In genomic region chr11:125165111-125165663, GRCh38 we compare ENCODE assay signal across 8 cellular contexts. TPM values are rescaled to one million over a fixed set of nuclear protein-coding genes. Genes with fewer than 3 reads are reported as not detected.
A peak's percentile ranks its signal among the peaks of the same experiment; 100 is the strongest.
DNase-seq lines count a peak whose midpoint lies in the region; ATAC-seq and TF ChIP-seq lines count a peak whose summit lies in the region.

No MANE protein-coding gene starts in this region.

- no peak overlapping the region for H2AFZ ChIP-seq in PC-9

- ATAC-seq in lower lobe of right lung, result peak; percentile 35 to 42
- no peak for ATAC-seq in HG03442 (IDR thresholded peaks at IDR 0.05; ENCODE audit: unreplicated experiment)

- no peak for TF ChIP-seq POLR2A in testis (IDR thresholded peaks at IDR 0.05)

- no peaks in the 10 kb centered on the region for H3K9me2 ChIP-seq in PC-9 (ENCODE audit: insufficient read depth)

- H3F3A ChIP-seq in PC-9 (ENCODE audit: insufficient read depth, low read depth), result no peaks in the 10 kb centered on the region

- H3K27me3 ChIP-seq in PC-9 (ENCODE audit: insufficient read depth, low read depth) (peaks cover 17% of the 10 kb centered on the region), lower lobe of right lung (ENCODE audit: low read depth) (peaks cover 61% of the 10 kb centered on the region), testis (no peaks in the 10 kb centered on the region)

- no peaks in the 10 kb centered on the region for H4K20me1 ChIP-seq in PC-9 (ENCODE audit: insufficient read depth)

- 0 to 1% methylated on average over 8 to 65 of the region's 67 CpGs for WGBS in testis, 2 donors

- TF ChIP-seq CTCF in PC-9 (conservative IDR thresholded peaks at IDR 0.05) (no peak), choroid plexus epithelial cell (conservative IDR thresholded peaks at IDR 0.05; ENCODE audit: low read depth, low read length) (no peak), lower lobe of right lung (IDR thresholded peaks at IDR 0.05) (no peak), testis (IDR thresholded peaks at IDR 0.05) (no peak)

- H3K4me2 ChIP-seq in PC-9, result peak overlapping the region; percentile 47; the same call in 1 of the 2 replicates

- BruUV-seq in PC-9 (replicated peaks; lab: Mats Ljungman, UMichigan), result no TSS peak

- peak; percentile 39 for DNase-seq in stimulated activated CD4-positive, alpha-beta T cell treated with anti-CD3 and anti-CD28 coated beads, Interleukin-15, amount 100 ng/mL, for 24 hours
- no peak for DNase-seq in stimulated activated CD4-positive, alpha-beta T cell treated with anti-CD3 and anti-CD28 coated beads, Interleukin-2, amount 100 ng/mL, for 48 hours
- no peak for DNase-seq in PC-9
- DNase-seq in choroid plexus epithelial cell (ENCODE audit: low read depth), result peak; percentile 32
- no peak for DNase-seq in lower lobe of right lung
- no peak for DNase-seq in testis
- no peak for DNase-seq in NK-92 (lab: John Stamatoyannopoulos, UW; ENCODE audit: unreplicated experiment)

- H3K4me1 ChIP-seq in PC-9 (replicated peaks; ENCODE audit: insufficient read depth), result no peaks in the 10 kb centered on the region
- H3K4me1 ChIP-seq in lower lobe of right lung, result peaks cover 26% of the 10 kb centered on the region
- H3K4me1 ChIP-seq in testis, result peaks cover 28% of the 10 kb centered on the region

- H3K36me3 ChIP-seq in PC-9 (ENCODE audit: low read depth) (no peaks in the 10 kb centered on the region), lower lobe of right lung (no peaks in the 10 kb centered on the region), testis (ENCODE audit: low read depth, missing control alignments) (no peaks in the 10 kb centered on the region)

- POLR2A ChIA-PET in PC-9 (lab: Charles Lee; ENCODE audit: unreplicated experiment), result no interaction called here

- no peak overlapping the region for H3K27ac ChIP-seq in PC-9
- H3K27ac ChIP-seq in lower lobe of right lung, result peak overlapping the region; percentile 80
- H3K27ac ChIP-seq in testis, result peak overlapping the region; percentile 87 to 93

- CTCF ChIA-PET in PC-9 (lab: Charles Lee), result interaction anchor here (0.5 to 0.7 kb wide), 2 partner anchors 17 to 178 kb away, joined by 3 to 9 read pairs; no protein-coding TSS in a partner anchor

- no peaks in the 10 kb centered on the region for H3K79me2 ChIP-seq in PC-9 (ENCODE audit: low read depth)

- intact Hi-C loops in PC-9 (cut with micrococcal nuclease; ENCODE audit: unreplicated experiment) (loop anchor here (10.0 kb wide), 1 partner anchor 180 kb away; no protein-coding TSS in a partner anchor), lower lobe of right lung (cut with DNase I) (no loop called here), testis (cut with DNase I; ENCODE audit: low total_unique reads) (loop anchor here (5.0 kb wide), 2 partner anchors 62 to 177 kb away; no protein-coding TSS in a partner anchor)

- no peak overlapping the region for H3K4me3 ChIP-seq in PC-9
- H3K4me3 ChIP-seq in choroid plexus epithelial cell (ENCODE audit: low read depth, low read length), result peak overlapping the region; percentile 80
- peak overlapping the region; percentile 59 for H3K4me3 ChIP-seq in lower lobe of right lung
- peak overlapping the region; percentile 61 to 71 for H3K4me3 ChIP-seq in testis

- no peaks in the 10 kb centered on the region for H3K9me3 ChIP-seq in PC-9 (ENCODE audit: insufficient read depth, low read depth)
- H3K9me3 ChIP-seq in lower lobe of right lung, result no peaks in the 10 kb centered on the region
- H3K9me3 ChIP-seq in testis, result no peaks in the 10 kb centered on the region

RNA-seq across cellular contexts. Expression of gene PKNOX2, which starts 0.6 kb away (rescaled TPM):
- total RNA-seq in PC-9 (2021), result not detected in 2 replicates
- total RNA-seq in lower lobe of right lung, result 14.4 TPM
- total RNA-seq in testis, result 1 to 10 TPM; 5.5 to 7.3 TPM
- 10.4 TPM for polyA plus RNA-seq in testis (ENCODE audit: insufficient read depth, low read depth, low replicate concordance)

RNA-seq across cellular contexts. Expression of gene TMEM218, which starts 53.8 kb away (rescaled TPM):
- 16.4 and 20.5 TPM in 2 replicates for total RNA-seq in PC-9 (2021)
- 20.5 TPM for total RNA-seq in lower lobe of right lung
- total RNA-seq in testis, result 10 to 100 TPM; 15.1 to 17.2 TPM
- polyA plus RNA-seq in testis (ENCODE audit: insufficient read depth, low read depth, low replicate concordance), result 17.7 TPM

Comparison
In these comparisons a context has a peak if more than half of its experiments do, and no peak if none do; other contexts are left out.
1. DNase-seq: peak in stimulated activated CD4-positive, alpha-beta T cell treated with anti-CD3 and anti-CD28 coated beads, Interleukin-15, amount 100 ng/mL, for 24 hours (single experiment) and choroid plexus epithelial cell (single experiment); none in stimulated activated CD4-positive, alpha-beta T cell treated with anti-CD3 and anti-CD28 coated beads, Interleukin-2, amount 100 ng/mL, for 48 hours (0 of 2), PC-9 (0 of 2), lower lobe of right lung (single experiment), testis (single experiment) and NK-92 (single experiment).